Comparison of ENCODE assay signal across 28 cellular contexts in genomic region chr10:106111241-106111640, GRCh38.
DNase-seq lines count a peak whose midpoint lies in the region; ATAC-seq, FAIRE-seq and TF ChIP-seq lines count a peak whose summit lies in the region.
"Had no signal": no experiment of that assay in that cellular context is flagged by ENCODE, and none has a peak within 500 bp of the region (broad histone marks: within the 10 kb centered on the region; RNA-seq: fewer than 3 reads in every experiment).

No MANE protein-coding gene starts in this region.

- no peaks in the 10 kb centered on the region for H3K79me1 ChIP-seq in IMR-90 (ENCODE audit: low read depth in 1 of 2, low read length in 2 of 2)

- TF ChIP-seq POLR2A in IMR-90 (IDR thresholded peaks at IDR 0.05; ENCODE audit: low read depth, low read length) = no peak

- H2AK9ac ChIP-seq in IMR-90 (replicated peaks; ENCODE audit: low read depth, low read length, poor library complexity) = no peak overlapping the region

- H3K4me3 ChIP-seq in IMR-90 (ENCODE audit: insufficient read depth, low read depth, low read length) (no peak overlapping the region), bronchial epithelial cell (ENCODE audit: low read depth, low read length) (no peak overlapping the region)
- H3K4me3 ChIP-seq in naive thymus-derived CD4-positive, alpha-beta T cell (ENCODE audit: low read length) = no peak overlapping the region
- H3K4me3 ChIP-seq: esophagus muscularis mucosa, lower lobe of right lung, mucosa of descending colon had no signal

- H3K27me3 ChIP-seq in IMR-90 (ENCODE audit: control insufficient read depth, insufficient read depth, low read length) (no peaks in the 10 kb centered on the region), bronchial epithelial cell (ENCODE audit: control insufficient read depth, insufficient read depth, low read length) (no peaks in the 10 kb centered on the region), foreskin keratinocyte (no peaks in the 10 kb centered on the region)
- H3K27me3 ChIP-seq in naive thymus-derived CD4-positive, alpha-beta T cell (ENCODE audit: control insufficient read depth in 2 of 2, insufficient read depth in 2 of 2, low read length in 2 of 2) = no peaks in the 10 kb centered on the region
- H3K27me3 ChIP-seq: esophagus muscularis mucosa had no signal

- no peak overlapping the region for H4K91ac ChIP-seq in IMR-90 (ENCODE audit: insufficient read depth, low read depth, low read length)

- H3K4ac ChIP-seq in IMR-90 (ENCODE audit: low read depth, low read length) = no peak overlapping the region

- H3K9me1 ChIP-seq in IMR-90 (ENCODE audit: insufficient read depth, low read length) = no peaks in the 10 kb centered on the region

- no peak overlapping the region for H2BK20ac ChIP-seq in IMR-90 (ENCODE audit: low read depth, low read length)

- BruUV-seq in IMR-90 (replicated peaks; lab: Mats Ljungman, UMichigan) = no TSS peak

- no peak overlapping the region for H3K4me2 ChIP-seq in IMR-90 (ENCODE audit: low read depth, low read length)

- dilution Hi-C loops in IMR-90 (cut with HindIII; ENCODE audit: low sequenced_read_pairs, unreplicated experiment) = no loop called here

- H3K14ac ChIP-seq in IMR-90 (replicated peaks; ENCODE audit: low read depth, low read length) = no peak overlapping the region

- no peak overlapping the region for H2BK15ac ChIP-seq in IMR-90 (ENCODE audit: low read depth, low read length)

- no peak overlapping the region for H2BK120ac ChIP-seq in IMR-90 (ENCODE audit: low read depth, low read length)

- H2AK5ac ChIP-seq in IMR-90 (ENCODE audit: low read depth, low read length) = no peak overlapping the region

- no peaks in the 10 kb centered on the region for H4K20me1 ChIP-seq in IMR-90 (ENCODE audit: insufficient read depth, low read length)

- H3K36me3 ChIP-seq in IMR-90 (ENCODE audit: control insufficient read depth, insufficient read depth, low read length) (no peaks in the 10 kb centered on the region), bronchial epithelial cell (ENCODE audit: control insufficient read depth, insufficient read depth, low read length) (no peaks in the 10 kb centered on the region)
- no peaks in the 10 kb centered on the region for H3K36me3 ChIP-seq in naive thymus-derived CD4-positive, alpha-beta T cell (ENCODE audit: control insufficient read depth in 2 of 3, insufficient read depth in 3 of 3, low read length in 3 of 3)
- H3K36me3 ChIP-seq: esophagus muscularis mucosa, lower lobe of right lung had no signal

- H2BK5ac ChIP-seq in IMR-90 (ENCODE audit: low read depth, low read length, poor library complexity, severe bottlenecking) = no peak overlapping the region

- no peak overlapping the region for H3K9ac ChIP-seq in IMR-90 (ENCODE audit: low read depth, low read length)

- TF ChIP-seq CTCF in IMR-90 (conservative IDR thresholded peaks at IDR 0.05; ENCODE audit: low read depth, low read length) (no peak), bronchial epithelial cell (IDR thresholded peaks at IDR 0.05; ENCODE audit: insufficient read depth, low read length, severe bottlenecking) (no peak), foreskin keratinocyte (conservative IDR thresholded peaks at IDR 0.05) (no peak)

- no peak overlapping the region for H2AFZ ChIP-seq in IMR-90 (replicated peaks; ENCODE audit: low read length, poor library complexity)

- peaks cover 0 to 14% (median 3%) of the 10 kb centered on the region in 11 donors for H3K9me3 Mint-ChIP-seq in naive thymus-derived CD4-positive, alpha-beta T cell

- no peak overlapping the region for H3K23ac ChIP-seq in IMR-90 (ENCODE audit: low read depth, low read length)

- no peak overlapping the region for H3K4me3 Mint-ChIP-seq in naive thymus-derived CD4-positive, alpha-beta T cell
- H3K4me3 Mint-ChIP-seq: activated CD8-positive, alpha-beta memory T cell treated with anti-CD3 and anti-CD28 coated beads, Interleukin-2, amount 10 ng/mL, durations not matched to agents 7 days and 5 days; activated naive CD4-positive, alpha-beta T cell treated with anti-CD3 and anti-CD28 coated beads, Interleukin-2, amount 10 ng/mL, durations not matched to agents 7 days and 5 days; CD14-positive monocyte; endodermal cell; nephron; type B pancreatic cell had no signal

- TF ChIP-seq RAD21 in IMR-90 (IDR thresholded peaks at IDR 0.05; ENCODE audit: low read length) = no peak

- no CpG with 5 or more reads among the region's 1 CpG for WGBS in IMR-90 (ENCODE audit: extremely low coverage in 2 of 2, insufficient read length in 1 of 2), 2 experiments

- no peak for FAIRE-seq in bronchial epithelial cell (lab: Jason Lieb, UNC)

- no peak overlapping the region for H3K27ac Mint-ChIP-seq in naive thymus-derived CD4-positive, alpha-beta T cell
- H3K27ac Mint-ChIP-seq: activated CD8-positive, alpha-beta memory T cell treated with anti-CD3 and anti-CD28 coated beads, Interleukin-2, amount 10 ng/mL, durations not matched to agents 7 days and 5 days; activated naive CD4-positive, alpha-beta T cell treated with anti-CD3 and anti-CD28 coated beads, Interleukin-2, amount 10 ng/mL, durations not matched to agents 7 days and 5 days; CD14-positive monocyte; endodermal cell; nephron; type B pancreatic cell had no signal

- ATAC-seq in IMR-90 (ENCODE audit: low read depth) (no peak), foreskin keratinocyte (peak; percentile 81), HG03457 (IDR thresholded peaks at IDR 0.05; ENCODE audit: unreplicated experiment) (no peak)
- ATAC-seq in naive thymus-derived CD4-positive, alpha-beta T cell = no peak
- ATAC-seq: activated CD8-positive, alpha-beta memory T cell treated with anti-CD3 and anti-CD28 coated beads, Interleukin-2, amount 10 ng/mL, durations not matched to agents 7 days and 5 days; lower lobe of right lung; mucosa of descending colon had no signal

- no peak overlapping the region for H3K18ac ChIP-seq in IMR-90 (ENCODE audit: low read depth, low read length)

- intact Hi-C loops in IMR-90 (cut with micrococcal nuclease) = no loop called here
- intact Hi-C loops in naive thymus-derived CD4-positive, alpha-beta T cell (cut with micrococcal nuclease) = no loop called here

- peak; percentile 1 for DNase-seq in IMR-90
- peak; percentile 67 for DNase-seq in bronchial epithelial cell (ENCODE audit: low read depth)
- DNase-seq in foreskin keratinocyte = peak; percentile 13 to 23
- DNase-seq in naive thymus-derived CD4-positive, alpha-beta T cell = no peak
- no peak for DNase-seq in activated effector memory CD4-positive, alpha-beta T cell treated with anti-CD3 and anti-CD28 coated beads, Interleukin-2, amount 50 U/mL, for 16 hours
- DNase-seq in HPDE6-E6E7 (ENCODE audit: extremely low spot score) = no peak
- DNase-seq: activated CD4-positive, alpha-beta T cell treated with anti-CD3 and anti-CD28 coated beads, Interleukin-2, amount 50 U/mL, for 1 hour; activated CD8-positive, alpha-beta memory T cell treated with anti-CD3 and anti-CD28 coated beads, Interleukin-2, amount 10 ng/mL, durations not matched to agents 7 days and 5 days; activated naive CD4-positive, alpha-beta T cell treated with anti-CD3 and anti-CD28 coated beads, Interleukin-2, amount 10 ng/mL, durations not matched to agents 7 days and 5 days; activated T-cell treated with anti-CD3 and anti-CD28 coated beads, Interleukin-2, amount 50 U/mL, for 48 hours; DMS79 treated with DMSO at 0.1 percent for 48 hours; endodermal cell; glutamatergic neuron; lower lobe of right lung; mucosa of descending colon; NCI-H1048; NCI-H1694; NCI-H510A treated with DMSO at 0.1 percent for 48 hours; NK-92 treated with Interleukin-12 subunit alpha and Interleukin-12 subunit beta, amount 100 ng/mL, for 24 hours; stimulated activated CD4-positive, alpha-beta T cell treated with anti-CD3 and anti-CD28 coated beads, Interleukin-2, amount 100 ng/mL, for 48 hours; substantia nigra; SW 1271; T1000 had no signal

- peaks cover 0 to 4% (median 0%) of the 10 kb centered on the region in 5 donors for H3K36me3 Mint-ChIP-seq in naive thymus-derived CD4-positive, alpha-beta T cell
- H3K36me3 Mint-ChIP-seq: activated CD8-positive, alpha-beta memory T cell treated with anti-CD3 and anti-CD28 coated beads, Interleukin-2, amount 10 ng/mL, durations not matched to agents 7 days and 5 days; activated naive CD4-positive, alpha-beta T cell treated with anti-CD3 and anti-CD28 coated beads, Interleukin-2, amount 10 ng/mL, durations not matched to agents 7 days and 5 days; CD14-positive monocyte; type B pancreatic cell had no signal

- H3K9me3 ChIP-seq in IMR-90 (ENCODE audit: control insufficient read depth, insufficient read depth, low read length) = peaks cover 11% of the 10 kb centered on the region; the same call in 1 of the 2 replicates
- peaks cover 0 to 6% (median 0%) of the 10 kb centered on the region in 3 experiments for H3K9me3 ChIP-seq in naive thymus-derived CD4-positive, alpha-beta T cell (ENCODE audit: control insufficient read depth in 2 of 3, low read length in 3 of 3)
- H3K9me3 ChIP-seq: lower lobe of right lung had no signal

- no peak overlapping the region for H4K5ac ChIP-seq in IMR-90 (ENCODE audit: low read depth, low read length)

- no peaks in the 10 kb centered on the region for H3K4me1 ChIP-seq in IMR-90 (ENCODE audit: control insufficient read depth, insufficient read depth, low read length)
- H3K4me1 ChIP-seq in foreskin keratinocyte = no peaks in the 10 kb centered on the region
- no peaks in the 10 kb centered on the region for H3K4me1 ChIP-seq in naive thymus-derived CD4-positive, alpha-beta T cell (ENCODE audit: control insufficient read depth in 2 of 2, insufficient read depth in 2 of 2, low read length in 2 of 2)
- H3K4me1 ChIP-seq: esophagus muscularis mucosa, lower lobe of right lung had no signal

- POLR2A ChIA-PET in IMR-90 (lab: Charles Lee; ENCODE audit: unreplicated experiment) = no interaction called here
- POLR2A ChIA-PET in naive thymus-derived CD4-positive, alpha-beta T cell (lab: Charles Lee) = no interaction called here

- H3K27me3 Mint-ChIP-seq in naive thymus-derived CD4-positive, alpha-beta T cell = peaks cover 0 to 4% (median 0%) of the 10 kb centered on the region in 5 donors
- H3K27me3 Mint-ChIP-seq: activated CD8-positive, alpha-beta memory T cell treated with anti-CD3 and anti-CD28 coated beads, Interleukin-2, amount 10 ng/mL, durations not matched to agents 7 days and 5 days; activated naive CD4-positive, alpha-beta T cell treated with anti-CD3 and anti-CD28 coated beads, Interleukin-2, amount 10 ng/mL, durations not matched to agents 7 days and 5 days; type B pancreatic cell had no signal

- no peak overlapping the region for H3K56ac ChIP-seq in IMR-90 (ENCODE audit: extremely low read depth, insufficient read depth, low read length)

- H4K8ac ChIP-seq in IMR-90 (ENCODE audit: low read depth in 2 of 2, low read length in 2 of 2) = no peak overlapping the region

- CTCF ChIA-PET in IMR-90 (lab: Yijun Ruan, JAX) = no interaction called here
- CTCF ChIA-PET in naive thymus-derived CD4-positive, alpha-beta T cell (lab: Charles Lee) = no interaction called here

- no peaks in the 10 kb centered on the region for H3K4me1 Mint-ChIP-seq in naive thymus-derived CD4-positive, alpha-beta T cell
- H3K4me1 Mint-ChIP-seq: activated CD8-positive, alpha-beta memory T cell treated with anti-CD3 and anti-CD28 coated beads, Interleukin-2, amount 10 ng/mL, durations not matched to agents 7 days and 5 days; activated naive CD4-positive, alpha-beta T cell treated with anti-CD3 and anti-CD28 coated beads, Interleukin-2, amount 10 ng/mL, durations not matched to agents 7 days and 5 days; CD14-positive monocyte; nephron had no signal

- in situ Hi-C loops in IMR-90 (cut with MboI; ENCODE audit: low sequenced_read_pairs) = no loop called here

- H3K27ac ChIP-seq in IMR-90 (ENCODE audit: insufficient read depth, low read length) = no peak overlapping the region
- H3K27ac ChIP-seq in foreskin keratinocyte = no peak overlapping the region
- H3K27ac ChIP-seq in naive thymus-derived CD4-positive, alpha-beta T cell (ENCODE audit: low read depth, low read length) = no peak overlapping the region
- H3K27ac ChIP-seq: esophagus muscularis mucosa, lower lobe of right lung had no signal

Comparison
In these comparisons a context has a peak if more than half of its experiments do, and no peak if none do; other contexts are left out.
1. DNase-seq: peak in IMR-90 (single experiment), bronchial epithelial cell (single experiment) and foreskin keratinocyte (2 of 2); none in naive thymus-derived CD4-positive, alpha-beta T cell (0 of 9), activated effector memory CD4-positive, alpha-beta T cell treated with anti-CD3 and anti-CD28 coated beads, Interleukin-2, amount 50 U/mL, for 16 hours (single experiment) and HPDE6-E6E7 (single experiment).